9 cellular contexts compared by ENCODE assay signal in the genomic region with DNA sequence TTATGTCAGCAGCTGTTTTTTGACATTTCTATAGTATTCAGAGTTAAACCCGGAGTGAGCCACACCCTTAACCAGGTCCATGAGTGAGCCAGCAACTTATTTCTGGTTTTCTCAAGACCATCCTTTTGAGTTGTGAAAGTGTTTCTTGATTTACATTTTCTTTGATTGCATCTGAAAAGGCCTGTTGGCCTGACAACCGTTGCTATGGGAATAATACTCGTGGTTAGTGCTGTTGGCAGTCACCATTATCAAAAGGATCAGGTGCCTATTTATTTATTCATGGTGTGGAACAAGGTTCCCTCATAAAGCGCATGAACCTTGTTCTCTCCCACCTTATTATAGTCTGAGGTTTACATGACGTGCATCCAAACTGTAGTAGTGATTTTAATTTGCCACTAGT.
DNase-seq lines count a peak whose midpoint lies in the region; ATAC-seq, FAIRE-seq and TF ChIP-seq lines count a peak whose summit lies in the region.
"Had no signal": no experiment of that assay in that cellular context is flagged by ENCODE, and none has a peak within 500 bp of the region (broad histone marks: within the 10 kb centered on the region; RNA-seq: fewer than 3 reads in every experiment).

No MANE protein-coding gene starts in this region.

- no peaks in the 10 kb centered on the region for H3K4me1 ChIP-seq in HepG2 (ENCODE audit: insufficient read depth, low read length)
- no peaks in the 10 kb centered on the region for H3K4me1 ChIP-seq in right lobe of liver
- H3K4me1 ChIP-seq in smooth muscle cell (ENCODE audit: low read depth), result no peaks in the 10 kb centered on the region
- no peaks in the 10 kb centered on the region for H3K4me1 ChIP-seq in left lung

- H2AFZ ChIP-seq in HepG2 (ENCODE audit: low read length), result no peak overlapping the region
- no peak overlapping the region for H2AFZ ChIP-seq in smooth muscle cell (ENCODE audit: low read depth)

- ATAC-seq in HepG2 (no peak), right lobe of liver (no peak), GM19463 (IDR thresholded peaks at IDR 0.05; ENCODE audit: unreplicated experiment) (no peak), left lung (no peak)

- H4K20me1 ChIP-seq in HepG2 (ENCODE audit: insufficient read depth, low read length) (no peaks in the 10 kb centered on the region), smooth muscle cell (ENCODE audit: low read depth) (no peaks in the 10 kb centered on the region)

- no peaks in the 10 kb centered on the region for H3K36me3 ChIP-seq in HepG2 (replicated peaks in 1 of 2; ENCODE audit: control insufficient read depth in 1 of 2, insufficient read depth in 2 of 2, low read length in 2 of 2)
- H3K36me3 ChIP-seq in right lobe of liver, result no peaks in the 10 kb centered on the region
- H3K36me3 ChIP-seq in smooth muscle cell (ENCODE audit: low read depth), result no peaks in the 10 kb centered on the region
- no peaks in the 10 kb centered on the region for H3K36me3 ChIP-seq in left lung

- TF ChIP-seq EP300 in HepG2 (IDR thresholded peaks at IDR 0.05; ENCODE audit: low read depth in 2 of 2, low read length in 2 of 2) (no peak), HepG2 (CRISPR knock-in tag; IDR thresholded peaks at IDR 0.05; ENCODE audit: borderline replicate concordance) (no peak)

- H3F3A ChIP-seq in smooth muscle cell (ENCODE audit: low read depth), result no peaks in the 10 kb centered on the region

- TF ChIP-seq CTCF in HepG2 (CRISPR knock-in tag; IDR thresholded peaks at IDR 0.05) (no peak), right lobe of liver (IDR thresholded peaks at IDR 0.05) (no peak), fibroblast of pulmonary artery (IDR thresholded peaks at IDR 0.05; ENCODE audit: low read length, missing control alignments) (no peak), smooth muscle cell (IDR thresholded peaks at IDR 0.05; ENCODE audit: borderline replicate concordance, insufficient read depth, poor library complexity, severe bottlenecking) (no peak), left lung (IDR thresholded peaks at IDR 0.05) (no peak)

- no peaks in the 10 kb centered on the region for H3K27me3 ChIP-seq in HepG2 (ENCODE audit: control insufficient read depth in 1 of 2, insufficient read depth in 2 of 2, low read length in 2 of 2)
- H3K27me3 ChIP-seq in right lobe of liver, result no peaks in the 10 kb centered on the region
- H3K27me3 ChIP-seq in smooth muscle cell (ENCODE audit: low read depth), result no peaks in the 10 kb centered on the region
- no peaks in the 10 kb centered on the region for H3K27me3 ChIP-seq in left lung

- no peak overlapping the region for H3K9ac ChIP-seq in HepG2 (ENCODE audit: insufficient read depth, low read depth, low read length)
- no peak overlapping the region for H3K9ac ChIP-seq in smooth muscle cell (ENCODE audit: low read depth)

- H3K27ac ChIP-seq in HepG2 (ENCODE audit: extremely low read length, insufficient read depth, low read length), result no peak overlapping the region
- H3K27ac ChIP-seq in right lobe of liver, result no peak overlapping the region
- H3K27ac ChIP-seq in smooth muscle cell (ENCODE audit: low read depth), result no peak overlapping the region
- H3K27ac ChIP-seq in left lung, result peak overlapping the region in 1 of 2 donors; percentile 10

- no TSS peak for BruUV-seq in HepG2 (replicated peaks; lab: Mats Ljungman, UMichigan)

- no peaks in the 10 kb centered on the region for H3K9me3 ChIP-seq in HepG2 (ENCODE audit: low read length)
- no peaks in the 10 kb centered on the region for H3K9me3 ChIP-seq in right lobe of liver
- no peaks in the 10 kb centered on the region for H3K9me3 ChIP-seq in smooth muscle cell (replicated peaks; ENCODE audit: low read depth)
- no peaks in the 10 kb centered on the region for H3K9me3 ChIP-seq in left lung

- H3K4me3 ChIP-seq in HepG2 (replicated peaks in 1 of 3; ENCODE audit: insufficient read depth in 1 of 3, low read depth in 2 of 3, low read length in 3 of 3), result no peak overlapping the region
- no peak overlapping the region for H3K4me3 ChIP-seq in right lobe of liver
- H3K4me3 ChIP-seq in fibroblast of pulmonary artery (replicated peaks; ENCODE audit: low read depth, low read length), result no peak overlapping the region
- no peak overlapping the region for H3K4me3 ChIP-seq in smooth muscle cell
- H3K4me3 ChIP-seq in left lung, result no peak overlapping the region

- TF ChIP-seq RAD21 in HepG2 (CRISPR knock-in tag; IDR thresholded peaks at IDR 0.05), result no peak

- intact Hi-C loops in HepG2 (cut with micrococcal nuclease; ENCODE audit: unreplicated experiment), result no loop called here
- intact Hi-C loops in right lobe of liver (cut with DNase I), result no loop called here
- intact Hi-C loops in left lung (cut with DNase I), result no loop called here

- DNase-seq in HepG2 (ENCODE audit: low spot score) (no peak), right lobe of liver (no peak), NCI-H345 (lab: John Stamatoyannopoulos, UW) (peak; percentile 85), fibroblast of pulmonary artery (ENCODE audit: low read depth) (peak; percentile 19), dermis blood vessel endothelial cell (no peak), smooth muscle cell (lab: John Stamatoyannopoulos, UW; ENCODE audit: unreplicated experiment) (no peak), left lung (no peak)
- DNase-seq: aorta had no signal

- CTCF ChIA-PET in HepG2 (lab: Yijun Ruan, JAX; ENCODE audit: low intra/inter-chr PET ratio, low total read pairs), result no interaction called here

- TF ChIP-seq POLR2A in HepG2 (IDR thresholded peaks at IDR 0.05; ENCODE audit: insufficient read depth in 1 of 2, low read depth in 2 of 2, low read length in 2 of 2) (no peak), right lobe of liver (IDR thresholded peaks at IDR 0.05) (no peak)

- H3K4me2 ChIP-seq in HepG2 (ENCODE audit: low read depth, low read length), result no peak overlapping the region
- no peak overlapping the region for H3K4me2 ChIP-seq in smooth muscle cell

- POLR2A ChIA-PET in HepG2 (lab: Yijun Ruan, JAX), result no interaction called here

- no peak for FAIRE-seq in HepG2 (lab: Jason Lieb, UNC)

- no peaks in the 10 kb centered on the region for H3K79me2 ChIP-seq in HepG2 (ENCODE audit: insufficient read depth, low read length)
- H3K79me2 ChIP-seq in smooth muscle cell (ENCODE audit: low read depth), result no peaks in the 10 kb centered on the region

- in situ Hi-C loops in HepG2 (cut with HindIII; ENCODE audit: extremely low pct_ligation_motif_present, low pct_unique_long_range_greater_than_20kb), result no loop called here

- WGBS in HepG2 (ENCODE audit: low lambda C conversion rate), result 84% methylated on average over 5 of the region's 5 CpGs
- 72% methylated on average over 5 of the region's 5 CpGs for WGBS in right lobe of liver (ENCODE audit: insufficient coverage, low coverage, low lambda C conversion rate, missing lambda C conversion rate)
- WGBS in smooth muscle cell (ENCODE audit: low lambda C conversion rate), result 91% methylated on average over 5 of the region's 5 CpGs

TF ChIP-seq in HepG2, 621 proteins besides CTCF, POLR2A, EP300 and RAD21:
- TF ChIP-seq RFX1 (IDR thresholded peaks at IDR 0.05), result peak; percentile 28
- TF ChIP-seq MAF1 (CRISPR knock-in tag; IDR thresholded peaks at IDR 0.05; ENCODE audit: borderline replicate concordance), result no peak

Comparison
In these comparisons a context has a peak if more than half of its experiments do, and no peak if none do; other contexts are left out.
1. DNase-seq: peak in NCI-H345 (single experiment) and fibroblast of pulmonary artery (single experiment); none in HepG2 (single experiment), right lobe of liver (0 of 3), dermis blood vessel endothelial cell (single experiment), smooth muscle cell (single experiment) and left lung (0 of 2).